In genomic region chr4:21507439-21507838, GRCh38 we compare ENCODE assay signal across 8 cellular contexts.
DNase-seq lines count a peak whose midpoint lies in the region; ATAC-seq and TF ChIP-seq lines count a peak whose summit lies in the region.

No MANE protein-coding gene starts in this region.

- no peaks in the 10 kb centered on the region for H3K4me1 Mint-ChIP-seq in natural killer cell

- H3K4me3 Mint-ChIP-seq in natural killer cell: no peak overlapping the region

- intact Hi-C loops in natural killer cell (cut with micrococcal nuclease): no loop called here

- no peaks in the 10 kb centered on the region for H3K36me3 Mint-ChIP-seq in natural killer cell

- no peak overlapping the region for H3K4me3 ChIP-seq in cardiac fibroblast (replicated peaks in 1 of 2; ENCODE audit: low read depth in 2 of 2, low read length in 2 of 2)

- no peak overlapping the region for H3K27ac Mint-ChIP-seq in natural killer cell

- DNase-seq in NCI-H1105 treated with DMSO at 0.1 percent for 48 hours (lab: John Stamatoyannopoulos, UW) (peak; percentile 14), NCI-H1105 (lab: John Stamatoyannopoulos, UW) (no peak), NCI-H146 treated with DMSO at 0.1 percent for 48 hours (lab: John Stamatoyannopoulos, UW; ENCODE audit: unreplicated experiment) (peak; percentile 6), cardiac fibroblast (ENCODE audit: low read depth in 2 of 2) (peak; percentile 14 to 33), renal cortical epithelial cell (ENCODE audit: low read depth) (peak; percentile 40), natural killer cell (no peak), HPDE6-E6E7 (ENCODE audit: extremely low spot score) (no peak)
- DNase-seq in activated CD8-positive, alpha-beta memory T cell treated with anti-CD3 and anti-CD28 coated beads for 24 hours: no peak

- peak; percentile 9 for TF ChIP-seq CTCF in cardiac fibroblast (IDR thresholded peaks at IDR 0.05; ENCODE audit: low read depth, low read length)
- TF ChIP-seq CTCF in natural killer cell (IDR thresholded peaks at IDR 0.05): no peak

- ATAC-seq in natural killer cell: no peak

- peaks cover 0 to 2% of the 10 kb centered on the region in 2 donors for H3K9me3 Mint-ChIP-seq in natural killer cell

- no peaks in the 10 kb centered on the region for H3K27me3 Mint-ChIP-seq in natural killer cell (ENCODE audit: low read depth in 2 of 2)

Comparison
In these comparisons a context has a peak if more than half of its experiments do, and no peak if none do; other contexts are left out.
1. DNase-seq: peak in NCI-H1105 treated with DMSO at 0.1 percent for 48 hours (single experiment), NCI-H146 treated with DMSO at 0.1 percent for 48 hours (single experiment), cardiac fibroblast (2 of 2) and renal cortical epithelial cell (single experiment); none in NCI-H1105 (single experiment), natural killer cell (single experiment), activated CD8-positive, alpha-beta memory T cell treated with anti-CD3 and anti-CD28 coated beads for 24 hours (single experiment) and HPDE6-E6E7 (single experiment).